22 cellular contexts compared by ENCODE assay signal in the genomic region with DNA sequence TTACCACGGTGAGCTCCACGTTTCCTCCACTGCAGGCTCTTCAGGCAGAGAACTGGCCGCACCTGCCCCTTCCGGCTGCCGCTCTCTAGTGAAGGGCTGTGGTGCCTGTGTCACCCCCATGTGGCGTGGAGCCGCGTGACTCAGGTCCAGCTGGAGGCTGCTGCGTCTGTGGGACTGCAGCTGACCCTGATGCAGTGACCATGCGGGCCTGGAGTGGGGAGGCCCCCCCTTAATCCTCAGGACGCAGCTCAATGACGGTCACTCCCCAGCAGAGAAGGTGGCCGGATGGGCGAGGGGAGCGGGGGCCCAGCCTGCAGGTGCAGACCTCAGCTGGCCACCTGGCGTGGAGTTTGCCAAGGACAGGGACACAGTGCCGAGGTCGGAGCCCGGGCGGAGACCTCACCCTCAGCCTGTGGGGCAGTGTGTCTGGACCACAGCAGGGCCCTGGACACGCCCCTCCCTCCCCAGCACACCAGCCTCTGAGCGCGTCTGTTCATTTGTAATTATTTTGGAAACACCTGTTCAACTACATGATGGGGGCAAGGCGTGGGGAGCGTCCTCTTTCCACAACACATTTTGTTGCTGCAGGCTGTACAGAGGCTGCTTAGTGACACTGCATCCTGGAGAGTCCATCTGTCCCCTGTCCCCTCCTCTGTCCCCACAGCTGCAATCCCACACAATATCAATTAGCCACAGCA. TPM values are rescaled to one million over a fixed set of nuclear protein-coding genes. Genes with fewer than 3 reads are reported as not detected.
"Had no signal": no experiment of that assay in that cellular context is flagged by ENCODE, and none has a peak within 500 bp of the region (broad histone marks: within the 10 kb centered on the region; RNA-seq: fewer than 3 reads in every experiment).

No MANE protein-coding gene starts in this region.

- H3K9me3 ChIP-seq: body of pancreas, colonic mucosa, left lung, right atrium auricular region had no signal

- H3K27me3 ChIP-seq: body of pancreas, right atrium auricular region had no signal

- FAIRE-seq: small intestine had no signal

- H3K36me3 ChIP-seq: colonic mucosa, left lung, right atrium auricular region had no signal

- DNase-seq: activated CD4-positive, alpha-beta memory T cell treated with anti-CD3 and anti-CD28 coated beads, Interleukin-2, amount 10 ng/mL, durations not matched to agents 7 days and 5 days; activated CD4-positive, alpha-beta T cell treated with anti-CD3 and anti-CD28 coated beads for 4 hours; activated effector memory CD4-positive, alpha-beta T cell treated with anti-CD3 and anti-CD28 coated beads, Interleukin-2, amount 50 U/mL, for 16 hours; activated T-cell treated with anti-CD3 and anti-CD28 coated beads, Interleukin-2, amount 50 U/mL, for 48 hours; amniotic stem cell; body of pancreas; central memory CD4-positive, alpha-beta T cell; colonic mucosa; islet precursor cell; mesenchymal stem cell; natural killer cell; occipital lobe; small intestine; stimulated activated CD4-positive, alpha-beta T cell treated with anti-CD3 and anti-CD28 coated beads, Interleukin-4, amount 100 ng/mL, for 24 hours; stimulated activated naive CD8-positive, alpha-beta T cell treated with anti-CD3 and anti-CD28 coated beads, Interleukin-15, Interleukin-2, amounts not matched to agents 100 U/mL and 50 U/mL, for 24 hours; trophoblast cell had no signal

- H3K27ac ChIP-seq: body of pancreas, colonic mucosa, left lung, right atrium auricular region had no signal

- H3K4me1 ChIP-seq: body of pancreas, colonic mucosa, left lung, right atrium auricular region had no signal

- ATAC-seq: body of pancreas; esophagus mucosa; left lung; natural killer cell; stimulated activated naive CD8-positive, alpha-beta T cell treated with anti-CD3 and anti-CD28 coated beads, Interleukin-15, Interleukin-2, amounts not matched to agents 100 U/mL and 50 U/mL, for 24 hours; WTC11 had no signal

- H3K4me3 ChIP-seq: body of pancreas, colonic mucosa, left lung, right atrium auricular region had no signal

RNA-seq across cellular contexts. Expression of a gene that starts 10.7 kb away (rescaled TPM):
- total RNA-seq: activated CD4-positive, alpha-beta memory T cell treated with anti-CD3 and anti-CD28 coated beads, Interleukin-2, amount 10 ng/mL, durations not matched to agents 7 days and 5 days; body of pancreas; colonic mucosa; esophagus mucosa; left lung; mucosa of gallbladder; natural killer cell; occipital lobe; progenitor cell of endocrine pancreas; right atrium auricular region had no signal
- polyA plus RNA-seq: small intestine had no signal
